In genomic region chr2:88059979-88060906, GRCh38 we compare ENCODE assay signal across 8 cellular contexts. TPM values are rescaled to one million over a fixed set of nuclear protein-coding genes. Genes with fewer than 3 reads are reported as not detected.
DNase-seq lines count a peak whose midpoint lies in the region; ATAC-seq and TF ChIP-seq lines count a peak whose summit lies in the region.

No MANE protein-coding gene starts in this region.

- no peak overlapping the region for H3K18ac ChIP-seq in mesenchymal stem cell (ENCODE audit: low read depth in 1 of 2, low read length in 2 of 2)

- H3K4me2 ChIP-seq in DND-41 (ENCODE audit: insufficient read depth, low read length) (no peak overlapping the region), Loucy (ENCODE audit: low read depth, low read length, poor library complexity, severe bottlenecking) (no peak overlapping the region), mesenchymal stem cell (ENCODE audit: low read length, poor library complexity, severe bottlenecking) (no peak overlapping the region)

- 49% methylated on average over 4 of the region's 5 CpGs for WGBS in mesenchymal stem cell

- no peaks in the 10 kb centered on the region for H3K27me3 ChIP-seq in DND-41 (ENCODE audit: insufficient read depth, low read length, poor library complexity)
- peaks cover 2% of the 10 kb centered on the region for H3K27me3 ChIP-seq in Loucy (ENCODE audit: insufficient read depth, low read length, poor library complexity, severe bottlenecking)
- H3K27me3 ChIP-seq in RWPE2 (ENCODE audit: insufficient read depth, poor library complexity, severe bottlenecking): no peaks in the 10 kb centered on the region
- no peaks in the 10 kb centered on the region for H3K27me3 ChIP-seq in mesenchymal stem cell (ENCODE audit: control insufficient read depth in 1 of 2, insufficient read depth in 1 of 2, low read length in 2 of 2)

- no peak overlapping the region for H2BK15ac ChIP-seq in mesenchymal stem cell (ENCODE audit: low read depth, poor library complexity, severe bottlenecking)

- ATAC-seq in DND-41 (ENCODE audit: insufficient read depth, low read depth) (peak; percentile 37; the same call in 2 of the 3 replicates), RWPE2 (ENCODE audit: low read depth) (peak; percentile 59), sciatic nerve (no peak)

- H3K9ac ChIP-seq in DND-41 (ENCODE audit: low read depth, low read length) (no peak overlapping the region), Loucy (ENCODE audit: low read depth, low read length, poor library complexity, severe bottlenecking) (no peak overlapping the region), mesenchymal stem cell (ENCODE audit: low read length) (no peak overlapping the region)

- peak; percentile 39 for DNase-seq in DND-41
- peak; percentile 80 for DNase-seq in GM20000 (ENCODE audit: low spot score)
- DNase-seq in RWPE2 (ENCODE audit: low spot score): no peak
- DNase-seq in coronary artery (ENCODE audit: low spot score): no peak
- peak; percentile 39 for DNase-seq in mesenchymal stem cell
- DNase-seq in NCI-H187 (lab: John Stamatoyannopoulos, UW): no peak
- DNase-seq in sciatic nerve (ENCODE audit: low spot score): no peak

- H4K91ac ChIP-seq in mesenchymal stem cell (ENCODE audit: low read length): no peak overlapping the region

- H3K79me2 ChIP-seq in DND-41 (ENCODE audit: insufficient read depth, low read length) (peaks cover 10% of the 10 kb centered on the region), Loucy (ENCODE audit: insufficient read depth, low read length) (peaks cover 6% of the 10 kb centered on the region)

- H3F3A ChIP-seq in Loucy (ENCODE audit: low read depth): no peaks in the 10 kb centered on the region

- H4K8ac ChIP-seq in mesenchymal stem cell (ENCODE audit: low read length): no peak overlapping the region

- H3K9me3 ChIP-seq in DND-41 (ENCODE audit: insufficient read depth, low read length, severe bottlenecking) (no peaks in the 10 kb centered on the region), Loucy (ENCODE audit: insufficient read depth, low read depth, low read length) (no peaks in the 10 kb centered on the region), RWPE2 (ENCODE audit: severe bottlenecking) (no peaks in the 10 kb centered on the region), mesenchymal stem cell (ENCODE audit: control insufficient read depth, low read length) (no peaks in the 10 kb centered on the region)

- H3K36me3 ChIP-seq in DND-41 (ENCODE audit: insufficient read depth, low read length): no peaks in the 10 kb centered on the region; the same call in 1 of the 2 replicates
- no peaks in the 10 kb centered on the region for H3K36me3 ChIP-seq in Loucy (ENCODE audit: insufficient read depth, low read length)
- no peaks in the 10 kb centered on the region for H3K36me3 ChIP-seq in RWPE2 (ENCODE audit: low read depth)
- H3K36me3 ChIP-seq in mesenchymal stem cell (ENCODE audit: control insufficient read depth in 1 of 2, insufficient read depth in 2 of 2, low read depth in 1 of 2, low read length in 2 of 2): no peaks in the 10 kb centered on the region

- intact Hi-C loops in sciatic nerve (cut with DNase I): loop anchor here (5.0 kb wide), 1 partner anchor 97 kb away; no protein-coding TSS in a partner anchor

- H3K79me1 ChIP-seq in mesenchymal stem cell (replicated peaks; ENCODE audit: low read length, poor library complexity, severe bottlenecking): no peaks in the 10 kb centered on the region

- H2BK120ac ChIP-seq in mesenchymal stem cell (ENCODE audit: low read depth, low read length): no peak overlapping the region

- H3K4me1 ChIP-seq in DND-41 (ENCODE audit: insufficient read depth, low read length) (peaks cover 10% of the 10 kb centered on the region), Loucy (ENCODE audit: insufficient read depth, low read length, poor library complexity, severe bottlenecking) (peaks cover 6% of the 10 kb centered on the region), RWPE2 (ENCODE audit: insufficient read depth, poor library complexity, severe bottlenecking) (no peaks in the 10 kb centered on the region), mesenchymal stem cell (ENCODE audit: control insufficient read depth, insufficient read depth, low read depth, low read length) (peaks cover 4% of the 10 kb centered on the region)

- TF ChIP-seq CTCF in DND-41 (IDR thresholded peaks at IDR 0.05; ENCODE audit: borderline replicate concordance, extremely low read depth, low read length, poor library complexity, severe bottlenecking) (peak; percentile 84), GM20000 (IDR thresholded peaks at IDR 0.05; ENCODE audit: extremely low read depth, missing control alignments) (peak; percentile 42), Loucy (conservative IDR thresholded peaks at IDR 0.05; ENCODE audit: low read length) (peak; percentile 80), RWPE2 (IDR thresholded peaks at IDR 0.05; ENCODE audit: poor library complexity, severe bottlenecking) (peak; percentile 88), coronary artery (IDR thresholded peaks at IDR 0.05) (peak; percentile 48)

- no peak overlapping the region for H3K4ac ChIP-seq in mesenchymal stem cell (ENCODE audit: low read depth in 1 of 2, low read length in 2 of 2)

- no peak overlapping the region for H2BK12ac ChIP-seq in mesenchymal stem cell (ENCODE audit: low read length in 2 of 2)

- H2BK5ac ChIP-seq in mesenchymal stem cell (ENCODE audit: low read depth, low read length, poor library complexity, severe bottlenecking): no peak overlapping the region

- no peak overlapping the region for H3K23ac ChIP-seq in mesenchymal stem cell (ENCODE audit: low read length in 2 of 2)

- no peak overlapping the region for H3K14ac ChIP-seq in mesenchymal stem cell (ENCODE audit: low read length in 2 of 2)

- H3K27ac ChIP-seq in DND-41 (ENCODE audit: low read length) (no peak overlapping the region), RWPE2 (ENCODE audit: poor library complexity, severe bottlenecking) (no peak overlapping the region), coronary artery (no peak overlapping the region), mesenchymal stem cell (ENCODE audit: low read length, poor library complexity, severe bottlenecking) (no peak overlapping the region)

- H4K20me1 ChIP-seq in DND-41 (ENCODE audit: insufficient read depth, low read length) (no peaks in the 10 kb centered on the region), Loucy (ENCODE audit: insufficient read depth, low read length, poor library complexity, severe bottlenecking) (no peaks in the 10 kb centered on the region)

- H3K4me3 ChIP-seq in DND-41 (ENCODE audit: low read depth in 1 of 2, low read length in 2 of 2) (no peak overlapping the region), Loucy (ENCODE audit: low read length, poor library complexity, severe bottlenecking) (no peak overlapping the region), RWPE2 (ENCODE audit: severe bottlenecking) (no peak overlapping the region), coronary artery (no peak overlapping the region), mesenchymal stem cell (ENCODE audit: insufficient read depth in 1 of 2, low read depth in 1 of 2, low read length in 2 of 2) (no peak overlapping the region)

- H2AFZ ChIP-seq in DND-41 (ENCODE audit: low read depth, low read length): no peak overlapping the region
- H2AFZ ChIP-seq in Loucy (ENCODE audit: low read length): peak overlapping the region; percentile 29; the same call in 1 of the 2 replicates
- H2AFZ ChIP-seq in mesenchymal stem cell (ENCODE audit: low read depth, low read length): no peak overlapping the region

- no peak overlapping the region for H2AK5ac ChIP-seq in mesenchymal stem cell (ENCODE audit: low read length, severe bottlenecking)

- no peaks in the 10 kb centered on the region for H3K9me2 ChIP-seq in Loucy (replicated peaks; ENCODE audit: low read depth, low read length)

RNA-seq across cellular contexts. Expression of gene KRCC1, which starts 4.7 kb away (rescaled TPM):
- 22.7 TPM for polyA plus RNA-seq in mesenchymal stem cell (2013, experiment 1 of 2)
- polyA plus RNA-seq in mesenchymal stem cell (2013, experiment 2 of 2): 24.0 TPM
- total RNA-seq in sciatic nerve: 35.0 TPM

RNA-seq across cellular contexts. Expression of gene SMYD1, which starts 7.4 kb away (rescaled TPM):
- not detected for polyA plus RNA-seq in mesenchymal stem cell (2013, experiment 1 of 2)
- polyA plus RNA-seq in mesenchymal stem cell (2013, experiment 2 of 2): not detected
- total RNA-seq in sciatic nerve: 0.49 TPM

RNA-seq across cellular contexts. Expression of gene RNU2-63P, which starts 43.9 kb away (rescaled TPM):
- polyA plus RNA-seq in mesenchymal stem cell (2013, experiment 1 of 2): not detected
- not detected for polyA plus RNA-seq in mesenchymal stem cell (2013, experiment 2 of 2)
- 10.3 TPM for total RNA-seq in sciatic nerve

Comparison
In these comparisons a context has a peak if more than half of its experiments do, and no peak if none do; other contexts are left out.
1. DNase-seq: peak in DND-41 (single experiment), GM20000 (single experiment) and mesenchymal stem cell (single experiment); none in RWPE2 (single experiment), coronary artery (single experiment), NCI-H187 (0 of 2) and sciatic nerve (single experiment).
2. Peak in every context shown above with its lines, with median percentiles within 50 percentile points of each other: CTCF ChIP-seq.